Comparison of ENCODE assay signal across 9 cellular contexts in genomic region chr12:23204933-23205778, GRCh38.
DNase-seq lines count a peak whose midpoint lies in the region; FAIRE-seq and TF ChIP-seq lines count a peak whose summit lies in the region.
"Had no signal": no experiment of that assay in that cellular context is flagged by ENCODE, and none has a peak within 500 bp of the region (broad histone marks: within the 10 kb centered on the region; RNA-seq: fewer than 3 reads in every experiment).

No MANE protein-coding gene starts in this region.

- H2AK5ac ChIP-seq in neuronal stem cell (ENCODE audit: low read depth, low read length): no peak overlapping the region

- H3K27ac Mint-ChIP-seq in HFFc6: no peak overlapping the region

- H3K4me3 Mint-ChIP-seq in HFFc6: no peak overlapping the region
- H3K4me3 Mint-ChIP-seq: natural killer cell treated with Interleukin-12 subunit alpha and Interleukin-12 subunit beta and Interleukin-15 and Interleukin-18, amount 100 ng/mL, for 72 hours had no signal

- no peak overlapping the region for H3K4ac ChIP-seq in neuronal stem cell (ENCODE audit: low read length)

- H3K9me3 Mint-ChIP-seq in HFFc6: no peaks in the 10 kb centered on the region
- H3K9me3 Mint-ChIP-seq: natural killer cell treated with Interleukin-12 subunit alpha and Interleukin-12 subunit beta and Interleukin-15 and Interleukin-18, amount 100 ng/mL, for 72 hours had no signal

- H3K79me2 ChIP-seq in SK-N-SH (ENCODE audit: insufficient read depth): no peaks in the 10 kb centered on the region

- CTCF ChIA-PET in SK-N-SH (lab: Yijun Ruan, JAX): interaction anchor here (0.9 to 1.9 kb wide), 13 partner anchors 9 to 1949 kb away, joined by 3 to 8 read pairs (median 4); no protein-coding TSS in a partner anchor

- H3F3A ChIP-seq in SK-N-SH (replicated peaks; ENCODE audit: insufficient read depth): no peaks in the 10 kb centered on the region

- H4K8ac ChIP-seq in neuronal stem cell (ENCODE audit: low read depth, low read length): no peak overlapping the region

- H3K27ac ChIP-seq in SK-N-SH (ENCODE audit: low read depth in 2 of 2, low read length in 1 of 2): no peak overlapping the region
- H3K27ac ChIP-seq in neuronal stem cell (replicated peaks; ENCODE audit: low read length): no peak overlapping the region

- H3K27me3 Mint-ChIP-seq in HFFc6 (ENCODE audit: insufficient read depth): peaks cover 3% of the 10 kb centered on the region; the same call in 1 of the 2 replicates

- H3K4me1 Mint-ChIP-seq in HFFc6 (ENCODE audit: low read depth): no peaks in the 10 kb centered on the region

- POLR2A ChIA-PET in SK-N-SH (lab: Yijun Ruan, JAX): no interaction called here

- no peaks in the 10 kb centered on the region for H3K9me2 ChIP-seq in SK-N-SH

- no peak overlapping the region for H3K18ac ChIP-seq in neuronal stem cell (ENCODE audit: low read length)

- peak; percentile 89 for TF ChIP-seq RAD21 in SK-N-SH (IDR thresholded peaks at IDR 0.05; ENCODE audit: low read length)

- H4K20me1 ChIP-seq in SK-N-SH (ENCODE audit: insufficient read depth): no peaks in the 10 kb centered on the region

- DNase-seq in AG09309 (ENCODE audit: low read depth): peak; percentile 23
- peak; percentile 5 for DNase-seq in GM12891 (ENCODE audit: insufficient read length, low spot score)
- peak; percentile 29 for DNase-seq in HFFc6
- peak; percentile 57 for DNase-seq in M059J (ENCODE audit: low read depth)
- DNase-seq in SK-N-SH: peak; percentile 43
- peak; percentile 81 for DNase-seq in fibroblast of peridontal ligament (ENCODE audit: extremely low read depth)
- peak; percentile 50 for DNase-seq in neuronal stem cell (ENCODE audit: low spot score)
- no peak for DNase-seq in activated CD4-positive, CD25-positive, alpha-beta regulatory T cell (lab: John Stamatoyannopoulos, UW)

- no peak overlapping the region for H3K4me3 ChIP-seq in AG09309 (ENCODE audit: control insufficient read depth, low read depth, low read length)
- peak overlapping the region in 1 of 2 experiments; percentile 9; a peak in 1 of 4 replicates for H3K4me3 ChIP-seq in SK-N-SH (ENCODE audit: low read depth in 2 of 2, low read length in 1 of 2)
- no peak overlapping the region for H3K4me3 ChIP-seq in neuronal stem cell (ENCODE audit: low read length in 2 of 2)

- H3K4me2 ChIP-seq in SK-N-SH: no peak overlapping the region
- no peak overlapping the region for H3K4me2 ChIP-seq in neuronal stem cell (ENCODE audit: insufficient read depth, low read length, poor library complexity, severe bottlenecking)

- no peak overlapping the region for H2BK120ac ChIP-seq in neuronal stem cell (ENCODE audit: low read depth, low read length)

- no peak overlapping the region for H2AFZ ChIP-seq in SK-N-SH (ENCODE audit: low read depth)
- H2AFZ ChIP-seq in neuronal stem cell (ENCODE audit: low read length): no peak overlapping the region

- FAIRE-seq in GM12891 (lab: Jason Lieb, UNC): peak; percentile 88

- no peaks in the 10 kb centered on the region for H3K9me3 ChIP-seq in SK-N-SH
- H3K9me3 ChIP-seq in neuronal stem cell (replicated peaks in 1 of 2; ENCODE audit: control insufficient read depth in 2 of 2, insufficient read depth in 1 of 2, low read depth in 1 of 2, low read length in 2 of 2): peaks cover 3 to 7% of the 10 kb centered on the region in 2 donors

- H2BK12ac ChIP-seq in neuronal stem cell (ENCODE audit: low read length): no peak overlapping the region

- H3K4me1 ChIP-seq in SK-N-SH (ENCODE audit: control insufficient read depth in 1 of 2, insufficient read depth in 2 of 2, low read depth in 1 of 2, low read length in 1 of 2) (no peaks in the 10 kb centered on the region; a peak in 1 of 4 replicates), neuronal stem cell (ENCODE audit: control insufficient read depth in 2 of 2, insufficient read depth in 1 of 2, low read depth in 1 of 2, low read length in 2 of 2) (peaks cover 0 to 2% of the 10 kb centered on the region in 2 donors)

- H2BK15ac ChIP-seq in neuronal stem cell (ENCODE audit: low read length): no peak overlapping the region

- 3% methylated on average over 3 of the region's 3 CpGs for WGBS in SK-N-SH (ENCODE audit: low lambda C conversion rate)
- no CpG with 5 or more reads among the region's 3 CpGs for WGBS in neuronal stem cell (ENCODE audit: extremely low coverage in 2 of 2, insufficient read length in 2 of 2, insufficient replicate concordance in 1 of 2), 2 donors

- no peak overlapping the region for H2BK5ac ChIP-seq in neuronal stem cell (ENCODE audit: low read length)

- peak; percentile 81 for TF ChIP-seq CTCF in AG09309 (IDR thresholded peaks at IDR 0.05; ENCODE audit: control insufficient read depth, insufficient read depth, low read depth, low read length, missing control alignments)
- TF ChIP-seq CTCF in HFFc6 (IDR thresholded peaks at IDR 0.05): peak; percentile 95
- TF ChIP-seq CTCF in SK-N-SH (IDR thresholded peaks at IDR 0.05): peak; percentile 89

- H3K23ac ChIP-seq in neuronal stem cell (ENCODE audit: low read depth, low read length, poor library complexity): no peak overlapping the region

- no peaks in the 10 kb centered on the region for H3K36me3 Mint-ChIP-seq in HFFc6 (ENCODE audit: low read depth)
- H3K36me3 Mint-ChIP-seq: natural killer cell treated with Interleukin-12 subunit alpha and Interleukin-12 subunit beta and Interleukin-15 and Interleukin-18, amount 100 ng/mL, for 72 hours had no signal

- no peak for TF ChIP-seq POLR2A in GM12891 (IDR thresholded peaks at IDR 0.05; ENCODE audit: low read depth, low read length)

- no peaks in the 10 kb centered on the region for H3K79me1 ChIP-seq in neuronal stem cell (ENCODE audit: low read depth, low read length)

- H3K9ac ChIP-seq in SK-N-SH (no peak overlapping the region), neuronal stem cell (ENCODE audit: low read depth, low read length, poor library complexity) (no peak overlapping the region)

- no peaks in the 10 kb centered on the region for H3K27me3 ChIP-seq in SK-N-SH (ENCODE audit: insufficient read depth)
- no peaks in the 10 kb centered on the region for H3K27me3 ChIP-seq in neuronal stem cell (ENCODE audit: control insufficient read depth in 3 of 3, insufficient read depth in 3 of 3, low read depth in 1 of 3, low read length in 3 of 3)

- no peak overlapping the region for H4K91ac ChIP-seq in neuronal stem cell (ENCODE audit: low read depth, low read length, poor library complexity)

- H3K14ac ChIP-seq in neuronal stem cell (ENCODE audit: low read length): no peak overlapping the region

- H3K36me3 ChIP-seq in SK-N-SH (replicated peaks in 1 of 2; ENCODE audit: control insufficient read depth in 1 of 2, insufficient read depth in 2 of 2, low read length in 1 of 2) (no peaks in the 10 kb centered on the region), neuronal stem cell (replicated peaks in 1 of 2; ENCODE audit: control insufficient read depth in 2 of 2, insufficient read depth in 2 of 2, low read length in 2 of 2) (no peaks in the 10 kb centered on the region)

- TF ChIP-seq EP300 in SK-N-SH (IDR thresholded peaks at IDR 0.05; ENCODE audit: borderline replicate concordance in 1 of 2, low read depth in 1 of 2, low read length in 1 of 2): no peak

TF ChIP-seq in GM12891, 5 proteins besides CTCF, POLR2A, EP300 and RAD21:
- no peak for TF ChIP-seq POLR2AphosphoS5 (IDR thresholded peaks at IDR 0.05; ENCODE audit: low read depth, low read length)
- no peak for TF ChIP-seq POU2F2 (IDR thresholded peaks at IDR 0.05; ENCODE audit: low read depth, low read length)
- TF ChIP-seq TAF1 (IDR thresholded peaks at IDR 0.05; ENCODE audit: low read depth, low read length): no peak
- TF ChIP-seq PAX5 (IDR thresholded peaks at IDR 0.05; ENCODE audit: insufficient read depth, low read length, severe bottlenecking): no peak
- no peak for TF ChIP-seq SPI1 (IDR thresholded peaks at IDR 0.05; ENCODE audit: low read depth, low read length)

TF ChIP-seq in SK-N-SH, 30 proteins besides CTCF, POLR2A, EP300 and RAD21:
- TF ChIP-seq FOSL2 (IDR thresholded peaks at IDR 0.05; ENCODE audit: borderline replicate concordance, low read depth) (no peak), SMC3 (IDR thresholded peaks at IDR 0.05; ENCODE audit: low read depth, low read length) (peak; percentile 77)

Comparison
In these comparisons a context has a peak if more than half of its experiments do, and no peak if none do; other contexts are left out.
1. DNase-seq: peak in AG09309 (single experiment), GM12891 (single experiment), HFFc6 (single experiment), M059J (single experiment), SK-N-SH (single experiment), fibroblast of peridontal ligament (single experiment) and neuronal stem cell (single experiment); none in activated CD4-positive, CD25-positive, alpha-beta regulatory T cell (0 of 4).
2. Peak in every context shown above with its lines, with median percentiles within 50 percentile points of each other: CTCF ChIP-seq.